ENCODE assay signal across 8 cellular contexts in the genomic region with DNA sequence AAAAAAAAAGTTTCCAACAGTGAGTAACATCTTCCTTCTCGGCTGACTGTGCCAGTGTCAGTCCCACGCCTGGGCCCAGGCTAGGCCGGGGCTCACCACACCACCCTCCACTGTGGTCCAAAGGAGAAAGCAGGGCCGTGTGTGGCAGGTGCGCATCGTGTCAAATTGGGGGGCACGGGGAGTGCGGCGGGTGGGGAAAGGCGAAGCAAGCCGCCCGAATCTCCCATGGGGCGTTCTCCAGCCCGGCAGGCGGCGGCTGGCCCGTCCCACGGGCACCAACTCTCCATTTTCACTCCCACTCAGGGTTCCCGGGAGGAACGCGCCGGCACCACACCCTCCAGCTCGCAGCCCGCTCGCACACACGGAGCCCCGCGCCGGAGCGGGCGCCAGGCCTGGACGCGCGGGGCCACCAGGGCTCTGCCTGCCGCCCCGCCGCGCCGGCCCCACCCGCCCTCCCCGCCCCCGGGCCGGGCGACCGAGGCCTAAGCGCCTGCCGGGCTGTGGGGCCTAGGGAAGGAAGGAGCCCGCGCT. TPM values are rescaled to one million over a fixed set of nuclear protein-coding genes. Genes with fewer than 3 reads are reported as not detected.
A peak's percentile ranks its signal among the peaks of the same experiment; 100 is the strongest.
DNase-seq lines count a peak whose midpoint lies in the region; ATAC-seq and TF ChIP-seq lines count a peak whose summit lies in the region.

No MANE protein-coding gene starts in this region.

- CTCF ChIA-PET in PC-3 (lab: Charles Lee) = interaction anchor here (0.7 kb wide), 1 partner anchor 515 kb away, joined by 4 read pairs; no protein-coding TSS in a partner anchor
- CTCF ChIA-PET in activated naive CD4-positive, alpha-beta T cell treated with anti-CD3 and anti-CD28 coated beads, Interleukin-2, amount 10 ng/mL, durations not matched to agents 7 days and 5 days (lab: Charles Lee) = interaction anchor here (1.5 to 2.1 kb wide), 3 partner anchors 17 to 22 kb away, joined by 4 to 9 read pairs (median 6); no protein-coding TSS in a partner anchor

- H3K27me3 ChIP-seq in PC-3 (ENCODE audit: low read length) (no peaks in the 10 kb centered on the region), cardiac muscle cell (no peaks in the 10 kb centered on the region), upper lobe of left lung (no peaks in the 10 kb centered on the region)

- peak overlapping the region; percentile 95 for H3K27ac Mint-ChIP-seq in activated naive CD4-positive, alpha-beta T cell treated with anti-CD3 and anti-CD28 coated beads, Interleukin-2, amount 10 ng/mL, durations not matched to agents 7 days and 5 days

- H3K9me3 ChIP-seq in PC-3 (ENCODE audit: low read length) = no peaks in the 10 kb centered on the region
- no peaks in the 10 kb centered on the region for H3K9me3 ChIP-seq in cardiac muscle cell (ENCODE audit: low read depth)
- H3K9me3 ChIP-seq in upper lobe of left lung = no peaks in the 10 kb centered on the region

- H3K9me2 ChIP-seq in PC-3 (replicated peaks; ENCODE audit: low read length) = no peaks in the 10 kb centered on the region

- peaks cover 32% of the 10 kb centered on the region for H3K4me1 Mint-ChIP-seq in activated naive CD4-positive, alpha-beta T cell treated with anti-CD3 and anti-CD28 coated beads, Interleukin-2, amount 10 ng/mL, durations not matched to agents 7 days and 5 days

- H3K9me3 Mint-ChIP-seq in activated naive CD4-positive, alpha-beta T cell treated with anti-CD3 and anti-CD28 coated beads, Interleukin-2, amount 10 ng/mL, durations not matched to agents 7 days and 5 days = no peaks in the 10 kb centered on the region

- POLR2A ChIA-PET in PC-3 (lab: Charles Lee; ENCODE audit: unreplicated experiment) = interaction anchor here (0.6 to 0.7 kb wide), 2 partner anchors 16 to 145 kb away, joined by 4 to 15 read pairs; no protein-coding TSS in a partner anchor

- WGBS in upper lobe of left lung, 2 donors = 0% methylated on average over 15 to 18 of the region's 49 CpGs

- peak; percentile 47 for DNase-seq in G401 (ENCODE audit: low spot score)
- DNase-seq in PC-3 = peak; percentile 15
- DNase-seq in activated naive CD4-positive, alpha-beta T cell treated with anti-CD3 and anti-CD28 coated beads, Interleukin-2, amount 10 ng/mL, durations not matched to agents 7 days and 5 days = peak; percentile 49
- DNase-seq in cardiac muscle cell (ENCODE audit: low read depth in 1 of 2, low spot score in 1 of 2) = peak in 1 of 2 donors; percentile 25
- peak; percentile 83 for DNase-seq in posterior vena cava (ENCODE audit: low spot score)
- peak in 1 of 2 donors; percentile 28 for DNase-seq in upper lobe of left lung
- DNase-seq in SIG-M5 (lab: John Stamatoyannopoulos, UW) = no peak

- H3K27me3 Mint-ChIP-seq in activated naive CD4-positive, alpha-beta T cell treated with anti-CD3 and anti-CD28 coated beads, Interleukin-2, amount 10 ng/mL, durations not matched to agents 7 days and 5 days = peaks cover 4% of the 10 kb centered on the region

- H3K79me2 ChIP-seq in PC-3 (ENCODE audit: low read length) = peaks cover 51% of the 10 kb centered on the region

- H3K4me1 ChIP-seq in PC-3 (ENCODE audit: insufficient read depth, low read length) = peaks cover 24% of the 10 kb centered on the region
- H3K4me1 ChIP-seq in cardiac muscle cell (ENCODE audit: low read depth) = peaks cover 16% of the 10 kb centered on the region
- peaks cover 16 to 40% (median 21%) of the 10 kb centered on the region in 4 donors for H3K4me1 ChIP-seq in upper lobe of left lung

- 0 out of 2 replicates have a peak, but pooled peaks cover 5% of the 10 kb centered on the region for H4K20me1 ChIP-seq in PC-3 (ENCODE audit: low read length)

- peak overlapping the region; percentile 85 for H3K4me3 Mint-ChIP-seq in activated naive CD4-positive, alpha-beta T cell treated with anti-CD3 and anti-CD28 coated beads, Interleukin-2, amount 10 ng/mL, durations not matched to agents 7 days and 5 days

- peak overlapping the region; percentile 95 for H3K4me2 ChIP-seq in PC-3 (ENCODE audit: low read length)

- H3K36me3 Mint-ChIP-seq in activated naive CD4-positive, alpha-beta T cell treated with anti-CD3 and anti-CD28 coated beads, Interleukin-2, amount 10 ng/mL, durations not matched to agents 7 days and 5 days = peaks cover 7% of the 10 kb centered on the region

- peak; percentile 19 for ATAC-seq in HG02623 (IDR thresholded peaks at IDR 0.05; ENCODE audit: unreplicated experiment)
- peak; percentile 21 for ATAC-seq in PC-3
- ATAC-seq in upper lobe of left lung (ENCODE audit: low FRiP score in 2 of 2) = peak; percentile 63 to 71

- peak overlapping the region; percentile 37 for H3K27ac ChIP-seq in PC-3 (ENCODE audit: low read length)
- peak overlapping the region; percentile 96 for H3K27ac ChIP-seq in cardiac muscle cell
- H3K27ac ChIP-seq in upper lobe of left lung = peak overlapping the region; percentile 95 to 100 (median 98)

- TF ChIP-seq EP300 in upper lobe of left lung (IDR thresholded peaks at IDR 0.05) = no peak

- TF ChIP-seq CTCF in PC-3 (conservative IDR thresholded peaks at IDR 0.05; ENCODE audit: low read depth, low read length) (no peak), cardiac muscle cell (IDR thresholded peaks at IDR 0.05; ENCODE audit: low read depth, low read length) (no peak), upper lobe of left lung (IDR thresholded peaks at IDR 0.05) (no peak)

- H3F3A ChIP-seq in PC-3 (ENCODE audit: low read length, unreplicated experiment) = peaks cover 3% of the 10 kb centered on the region

- no peak for TF ChIP-seq POLR2A in upper lobe of left lung (IDR thresholded peaks at IDR 0.05)

- H2AFZ ChIP-seq in PC-3 (ENCODE audit: low read length) = peak overlapping the region; percentile 76

- peak overlapping the region; percentile 81 for H3K9ac ChIP-seq in PC-3 (ENCODE audit: low read length)

- BruUV-seq in PC-3 (replicated peaks; lab: Mats Ljungman, UMichigan) = no TSS peak

- H3K4me3 ChIP-seq in PC-3 (ENCODE audit: low read length) (peak overlapping the region; percentile 82), cardiac muscle cell (peak overlapping the region; percentile 83), upper lobe of left lung (peak overlapping the region; percentile 37 to 90 (median 86))

- H3K36me3 ChIP-seq in PC-3 (ENCODE audit: low read depth, low read length) = no peaks in the 10 kb centered on the region
- no peaks in the 10 kb centered on the region for H3K36me3 ChIP-seq in cardiac muscle cell
- no peaks in the 10 kb centered on the region for H3K36me3 ChIP-seq in upper lobe of left lung

- intact Hi-C loops in PC-3 (cut with micrococcal nuclease) (loop anchor here (5.0 kb wide), 2 partner anchors 44 to 96 kb away; no protein-coding TSS in a partner anchor), posterior vena cava (cut with DNase I) (no loop called here)

- in situ Hi-C loops in G401 (cut with HindIII; ENCODE audit: low sequenced_read_pairs) = no loop called here

RNA-seq across cellular contexts. Expression of a gene that starts 0.6 kb away (rescaled TPM):
- 7.6 and 10.0 TPM in 2 replicates for total RNA-seq in G401 (2014; rRNA removed; shearing (Covaris generic))
- total RNA-seq in PC-3 (2014; rRNA removed) = 7.9 and 11.9 TPM in 2 replicates
- total RNA-seq in cardiac muscle cell = 9.8 and 10.6 TPM in 2 replicates
- 32.9 and 34.4 TPM in 2 replicates for polyA plus RNA-seq in cardiac muscle cell
- 10 to 100 TPM; 42.4 to 48.2 TPM for total RNA-seq in posterior vena cava
- 10 to 100 TPM; 10.2 to 33.5 (median 22.8) TPM for total RNA-seq in upper lobe of left lung

Comparison
In these comparisons a context has a peak if more than half of its experiments do, and no peak if none do; other contexts are left out.
1. H3K27ac ChIP-seq: peak in every context shown above with its lines; median percentile 98 in upper lobe of left lung; 96 in cardiac muscle cell; 37 in PC-3.